Comparison of ENCODE assay signal across 17 cellular contexts in the genomic region with DNA sequence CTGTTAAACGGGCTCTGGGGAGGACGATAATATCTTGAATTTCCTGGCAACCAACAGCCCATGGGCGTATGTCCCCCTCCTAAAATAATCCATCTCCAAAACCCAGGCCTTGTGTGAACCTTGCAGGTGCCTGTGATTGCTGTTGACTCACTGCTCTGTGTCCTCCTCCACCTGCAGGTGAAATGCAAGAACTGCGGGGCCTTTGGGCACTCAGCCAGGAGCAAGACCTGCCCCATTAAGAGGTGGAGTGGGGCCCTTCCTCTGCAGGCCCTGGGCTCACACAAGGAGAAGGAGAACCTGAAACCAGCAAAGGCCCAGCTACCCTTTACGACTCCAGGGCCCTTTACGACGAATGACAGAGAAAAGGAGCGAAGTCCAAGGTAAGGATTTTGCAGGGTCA. TPM values are rescaled to one million over a fixed set of nuclear protein-coding genes. Genes with fewer than 3 reads are reported as not detected.
"Had no signal": no experiment of that assay in that cellular context is flagged by ENCODE, and none has a peak within 500 bp of the region (broad histone marks: within the 10 kb centered on the region; RNA-seq: fewer than 3 reads in every experiment).

No MANE protein-coding gene starts in this region.

RNA-seq across cellular contexts. Expression of gene VN1R4, which starts 14.4 kb away (rescaled TPM):
- total RNA-seq: activated CD8-positive, alpha-beta T cell treated with anti-CD3 and anti-CD28 coated beads, Interleukin-2, amount 10 ng/mL, durations not matched to agents 7 days and 5 days; activated T-cell treated with anti-CD3 and anti-CD28 coated beads, Interleukin-2, amount 50 U/mL, for 4 hours; adrenal gland; astrocyte; breast epithelium; esophagus mucosa; gastrocnemius medialis; heart left ventricle; liver; mucosa of descending colon; neural crest cell; osteoblast; psoas muscle; right cardiac atrium; skeletal muscle tissue; T-helper 17 cell; urinary bladder had no signal

RNA-seq across cellular contexts. Expression of gene VN1R2, which starts 23.9 kb away (rescaled TPM):
- total RNA-seq: activated CD8-positive, alpha-beta T cell treated with anti-CD3 and anti-CD28 coated beads, Interleukin-2, amount 10 ng/mL, durations not matched to agents 7 days and 5 days; activated T-cell treated with anti-CD3 and anti-CD28 coated beads, Interleukin-2, amount 50 U/mL, for 4 hours; adrenal gland; astrocyte; breast epithelium; esophagus mucosa; gastrocnemius medialis; heart left ventricle; liver; mucosa of descending colon; neural crest cell; psoas muscle; right cardiac atrium; skeletal muscle tissue; T-helper 17 cell; urinary bladder had no signal
